ENCODE assay signal across 8 cellular contexts in genomic region chr3:34367521-34367920, GRCh38.
"Had no signal": no experiment of that assay in that cellular context is flagged by ENCODE, and none has a peak within 500 bp of the region (broad histone marks: within the 10 kb centered on the region; RNA-seq: fewer than 3 reads in every experiment).

No MANE protein-coding gene starts in this region.

- H3K27ac ChIP-seq: GM23248 had no signal

- H3K4me2 ChIP-seq: GM23338 had no signal

- H3K4me3 ChIP-seq: GM23248, GM23338, HAP-1 had no signal

- H3K4me3 Mint-ChIP-seq: GM23338, H9, HFFc6 had no signal

- H3K9me3 Mint-ChIP-seq: GM23338 had no signal

- H3K9me3 ChIP-seq: HAP-1 had no signal

- H3K4me1 ChIP-seq: HAP-1 had no signal

- H3K9ac ChIP-seq: GM23248 had no signal

- DNase-seq: GM23248, GOT3, H7, H9, HCEC 1CT, HFFc6 had no signal

- H3K27ac Mint-ChIP-seq: GM23338, H9, HFFc6 had no signal

- H2AFZ ChIP-seq: GM23248, GM23338 had no signal

- H3K36me3 ChIP-seq: HAP-1 had no signal
